Comparison of ENCODE assay signal across 27 cellular contexts in genomic region chr9:21404146-21404545, GRCh38. TPM values are rescaled to one million over a fixed set of nuclear protein-coding genes. Genes with fewer than 3 reads are reported as not detected.
"Had no signal": no experiment of that assay in that cellular context is flagged by ENCODE, and none has a peak within 500 bp of the region (broad histone marks: within the 10 kb centered on the region; RNA-seq: fewer than 3 reads in every experiment).

No MANE protein-coding gene starts in this region.

- H3K4me2 ChIP-seq: KMS-11, SK-N-SH had no signal

- H3K4me3 ChIP-seq: K562 had no signal

- H3K9me3 ChIP-seq: SK-N-SH had no signal

- ATAC-seq: K562, Panc1, PC-3 had no signal

- DNase-seq: Kasumi-1, MM.1S, NCI-H1092 treated with DMSO at 0.1 percent for 48 hours, NCI-H1436, NCI-H187, NCI-H2029, NCI-H2081 treated with DMSO at 0.1 percent for 48 hours, NCI-H2171, NCI-H226, NCI-H446, NCI-H510A, NCI-H524 treated with DMSO at 0.1 percent for 48 hours, NCI-H69, NCI-H774, PC-3, SHP77, SK-N-SH, SW 1271 had no signal

- H3K9ac ChIP-seq: KMS-11, SK-N-SH had no signal

- FAIRE-seq: K562 had no signal

- H3K27ac ChIP-seq: KMS-11, RWPE1 had no signal

- H3K9me2 ChIP-seq: SK-N-SH had no signal

RNA-seq across cellular contexts. Expression of gene IFNA8, which starts 4.8 kb away (rescaled TPM):
- total RNA-seq: HT1080, K562, M059J, OCI-LY7, PC-3, SK-MEL-5 had no signal
- polyA plus RNA-seq: IgD-negative memory B cell, K562, SK-N-SH had no signal

RNA-seq across cellular contexts. Expression of gene IFNA2, which starts 18.9 kb away (rescaled TPM):
- total RNA-seq: HT1080, K562, M059J, OCI-LY7, PC-3, SK-MEL-5 had no signal
- polyA plus RNA-seq: IgD-negative memory B cell, K562, SK-N-SH had no signal

RNA-seq across cellular contexts. Expression of gene IFNA1, which starts 36.1 kb away (rescaled TPM):
- total RNA-seq: HT1080, K562, M059J, OCI-LY7, PC-3, SK-MEL-5 had no signal
- polyA plus RNA-seq: K562, SK-N-SH had no signal

RNA-seq across cellular contexts. Expression of gene IFNA13, which starts 36.3 kb away (rescaled TPM):
- total RNA-seq: HT1080, K562, M059J, OCI-LY7, PC-3, SK-MEL-5 had no signal
- polyA plus RNA-seq: IgD-negative memory B cell, K562, SK-N-SH had no signal

RNA-seq across cellular contexts. Expression of gene IFNA6, which starts 53.5 kb away (rescaled TPM):
- total RNA-seq: HT1080, K562, M059J, OCI-LY7, PC-3, SK-MEL-5 had no signal
- polyA plus RNA-seq: IgD-negative memory B cell, K562, SK-N-SH had no signal
